Comparison of ENCODE assay signal across 1 cellular context in the genomic region with DNA sequence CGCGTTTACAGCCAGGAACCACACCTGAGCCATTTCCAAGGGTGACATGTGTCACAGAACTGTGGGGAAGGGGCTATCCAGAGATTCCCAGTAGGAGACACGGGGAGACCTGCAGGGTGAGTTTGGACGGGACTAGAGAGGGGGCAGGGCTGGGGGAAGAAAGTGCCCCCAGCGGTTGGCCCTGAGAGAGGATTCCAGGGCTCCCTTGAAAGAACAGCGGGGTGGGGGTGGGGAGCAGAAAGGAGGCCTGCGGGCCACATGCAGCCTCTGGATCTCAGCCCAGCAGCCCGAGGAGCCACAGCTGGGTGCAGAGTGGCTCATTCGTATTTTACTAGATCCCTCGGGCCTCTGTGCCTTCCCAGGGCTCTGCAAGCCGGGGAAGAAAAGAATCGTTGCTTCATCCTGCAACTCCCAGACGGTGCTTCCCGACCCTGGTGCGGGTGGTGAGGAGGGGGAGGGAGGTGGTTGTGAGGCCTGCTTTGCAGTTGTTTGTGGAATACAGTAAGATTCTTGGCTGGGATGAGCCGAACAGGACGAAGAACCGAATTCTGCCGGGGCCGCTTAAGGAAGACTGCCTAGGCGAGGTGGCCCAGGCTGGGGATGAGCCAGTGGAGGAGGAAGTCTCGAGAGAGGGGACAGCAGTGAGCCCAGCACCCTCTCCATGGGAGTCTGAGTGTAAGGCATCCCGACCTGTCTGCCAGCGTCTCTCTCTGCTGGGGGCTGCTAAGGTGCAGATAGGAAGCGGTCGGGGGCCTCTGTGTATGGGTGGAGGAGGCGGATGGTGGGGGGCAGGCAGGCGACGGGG.
TF ChIP-seq lines count a peak whose summit lies in the region.

No MANE protein-coding gene starts in this region.

TF ChIP-seq in IMR-90, 13 proteins besides CTCF, POLR2A, EP300 and RAD21 (continued from another document):
- TF ChIP-seq, protein P1, sequence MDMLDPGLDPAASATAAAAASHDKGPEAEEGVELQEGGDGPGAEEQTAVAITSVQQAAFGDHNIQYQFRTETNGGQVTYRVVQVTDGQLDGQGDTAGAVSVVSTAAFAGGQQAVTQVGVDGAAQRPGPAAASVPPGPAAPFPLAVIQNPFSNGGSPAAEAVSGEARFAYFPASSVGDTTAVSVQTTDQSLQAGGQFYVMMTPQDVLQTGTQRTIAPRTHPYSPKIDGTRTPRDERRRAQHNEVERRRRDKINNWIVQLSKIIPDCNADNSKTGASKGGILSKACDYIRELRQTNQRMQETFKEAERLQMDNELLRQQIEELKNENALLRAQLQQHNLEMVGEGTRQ (IDR thresholded peaks at IDR 0.05; ENCODE audit: low read depth, low read length) = no peak
- TF ChIP-seq RCOR1 (IDR thresholded peaks at IDR 0.05; ENCODE audit: insufficient replicate concordance, low read length) (no peak), CHD1 (IDR thresholded peaks at IDR 0.05; ENCODE audit: low read depth, low read length) (no peak)
- TF ChIP-seq, protein P2, sequence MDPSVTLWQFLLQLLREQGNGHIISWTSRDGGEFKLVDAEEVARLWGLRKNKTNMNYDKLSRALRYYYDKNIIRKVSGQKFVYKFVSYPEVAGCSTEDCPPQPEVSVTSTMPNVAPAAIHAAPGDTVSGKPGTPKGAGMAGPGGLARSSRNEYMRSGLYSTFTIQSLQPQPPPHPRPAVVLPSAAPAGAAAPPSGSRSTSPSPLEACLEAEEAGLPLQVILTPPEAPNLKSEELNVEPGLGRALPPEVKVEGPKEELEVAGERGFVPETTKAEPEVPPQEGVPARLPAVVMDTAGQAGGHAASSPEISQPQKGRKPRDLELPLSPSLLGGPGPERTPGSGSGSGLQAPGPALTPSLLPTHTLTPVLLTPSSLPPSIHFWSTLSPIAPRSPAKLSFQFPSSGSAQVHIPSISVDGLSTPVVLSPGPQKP (IDR thresholded peaks at IDR 0.05; ENCODE audit: borderline replicate concordance, low read depth, low read length) = no peak
TF ChIP-seq in IMR-90: peak in this region for 0.
